8 cellular contexts compared by ENCODE assay signal in genomic region chr10:27319139-27319538, GRCh38.
DNase-seq lines count a peak whose midpoint lies in the region; ATAC-seq and TF ChIP-seq lines count a peak whose summit lies in the region.
"Not testable (repeated sequence)": the region's sequence is repeated elsewhere in the genome, so short reads cannot be mapped to it uniquely, and the experiment has no call there.

No MANE protein-coding gene starts in this region.

- H3K4me2 ChIP-seq in GM23338 (peak overlapping the region; percentile 76), mammary epithelial cell (ENCODE audit: insufficient read depth, low read depth, low read length) (peak overlapping the region; percentile 92)
- H3K4me2 ChIP-seq in parathyroid adenoma (ENCODE audit: low read length), result not testable (repeated sequence)

- not testable (repeated sequence) for TF ChIP-seq CTCF in GM12865 (IDR thresholded peaks at IDR 0.05; ENCODE audit: insufficient read depth, low read depth, low read length, missing control alignments); GM23338 (conservative IDR thresholded peaks at IDR 0.05; ENCODE audit: low read depth in 2 of 2); mammary epithelial cell (conservative IDR thresholded peaks at IDR 0.05 in 1 of 2, IDR thresholded peaks at IDR 0.05 in 1 of 2; ENCODE audit: extremely low read depth in 1 of 2, insufficient read depth in 1 of 2, low read depth in 1 of 2, low read length in 2 of 2); parathyroid adenoma (IDR thresholded peaks at IDR 0.05)

- not testable (repeated sequence) for H3K36me3 Mint-ChIP-seq in GM23338 (ENCODE audit: low read depth); activated CD4-positive, alpha-beta T cell treated with anti-CD3 and anti-CD28 coated beads, Interleukin-2, amount 10 ng/mL, durations not matched to agents 7 days and 5 days (ENCODE audit: low read depth)

- H3F3A ChIP-seq in GM23338 (replicated peaks; ENCODE audit: low read depth), result not testable (repeated sequence)

- H3K27ac ChIP-seq in ACC112 (ENCODE audit: low read depth, low read length) (peak overlapping the region; percentile 48), parathyroid adenoma (peak overlapping the region; percentile 25)
- not testable (repeated sequence) for H3K27ac ChIP-seq in GM23338 (ENCODE audit: low read depth); HUES64 (ENCODE audit: low read depth, low read length); mammary epithelial cell (ENCODE audit: insufficient read depth, low read depth, low read length)

- not testable (repeated sequence) for H3K9me3 ChIP-seq in HUES64 (ENCODE audit: insufficient read depth, low read depth, low read length); mammary epithelial cell (replicated peaks; ENCODE audit: insufficient read depth, low read length); iPS-15b (ENCODE audit: control insufficient read depth, insufficient read depth, low read length); parathyroid adenoma (ENCODE audit: control insufficient read depth, low read length)

- H3K4me3 Mint-ChIP-seq in GM23338, result not testable (repeated sequence)
- H3K4me3 Mint-ChIP-seq in activated CD4-positive, alpha-beta T cell treated with anti-CD3 and anti-CD28 coated beads, Interleukin-2, amount 10 ng/mL, durations not matched to agents 7 days and 5 days, result peak overlapping the region; percentile 50

- POLR2A ChIA-PET in activated CD4-positive, alpha-beta T cell treated with anti-CD3 and anti-CD28 coated beads, Interleukin-2, amount 10 ng/mL, durations not matched to agents 7 days and 5 days (lab: Charles Lee), result not testable (repeated sequence)

- not testable (repeated sequence) for H3K4me1 ChIP-seq in ACC112 (ENCODE audit: control insufficient read depth, insufficient read depth, low read length, unreplicated experiment); GM23338 (ENCODE audit: insufficient read depth); HUES64 (ENCODE audit: insufficient read depth, low read length); iPS-15b (ENCODE audit: control insufficient read depth, insufficient read depth, low read length); parathyroid adenoma
- H3K4me1 ChIP-seq in mammary epithelial cell (ENCODE audit: insufficient read depth, low read length), result peaks cover 13% of the 10 kb centered on the region

- not testable (repeated sequence) for H3K4me1 Mint-ChIP-seq in GM23338
- peaks cover 16% of the 10 kb centered on the region for H3K4me1 Mint-ChIP-seq in activated CD4-positive, alpha-beta T cell treated with anti-CD3 and anti-CD28 coated beads, Interleukin-2, amount 10 ng/mL, durations not matched to agents 7 days and 5 days

- DNase-seq in GM12865 (ENCODE audit: low read depth); GM23338 (ENCODE audit: low spot score); activated CD4-positive, alpha-beta T cell treated with anti-CD3 and anti-CD28 coated beads, Interleukin-2, amount 10 ng/mL, durations not matched to agents 7 days and 5 days; mammary epithelial cell: not testable (repeated sequence)

- not testable (repeated sequence) for H3K27ac Mint-ChIP-seq in GM23338; activated CD4-positive, alpha-beta T cell treated with anti-CD3 and anti-CD28 coated beads, Interleukin-2, amount 10 ng/mL, durations not matched to agents 7 days and 5 days

- intact Hi-C loops in mammary epithelial cell (cut with micrococcal nuclease), result not testable (repeated sequence)

- dilution Hi-C loops in mammary epithelial cell (cut with HindIII; ENCODE audit: low sequenced_read_pairs), result not testable (repeated sequence)

- ATAC-seq in GM23338, result not testable (repeated sequence)

- H4K20me1 ChIP-seq in GM23338 (replicated peaks; ENCODE audit: insufficient read depth); mammary epithelial cell (ENCODE audit: insufficient read depth, low read length): not testable (repeated sequence)

- 0 out of 2 replicates have a peak overlapping the region, but pooled peaks have one; percentile 79 for H3K9ac ChIP-seq in HUES64 (ENCODE audit: low read depth, low read length)
- not testable (repeated sequence) for H3K9ac ChIP-seq in mammary epithelial cell (ENCODE audit: insufficient read depth, low read length); iPS-15b (ENCODE audit: low read depth, low read length); parathyroid adenoma

- CTCF ChIA-PET in activated CD4-positive, alpha-beta T cell treated with anti-CD3 and anti-CD28 coated beads, Interleukin-2, amount 10 ng/mL, durations not matched to agents 7 days and 5 days (lab: Charles Lee), result interaction anchor here (1.0 kb wide), 1 partner anchor 10 kb away, joined by 3 read pairs; no protein-coding TSS in a partner anchor
- CTCF ChIA-PET in mammary epithelial cell (lab: Charles Lee; ENCODE audit: low non-redundant PET), result not testable (repeated sequence)

- not testable (repeated sequence) for H3K9me3 Mint-ChIP-seq in GM23338; activated CD4-positive, alpha-beta T cell treated with anti-CD3 and anti-CD28 coated beads, Interleukin-2, amount 10 ng/mL, durations not matched to agents 7 days and 5 days

- not testable (repeated sequence) for H3K27me3 Mint-ChIP-seq in GM23338 (ENCODE audit: insufficient read depth, low read depth, poor library complexity)
- peaks cover 12% of the 10 kb centered on the region for H3K27me3 Mint-ChIP-seq in activated CD4-positive, alpha-beta T cell treated with anti-CD3 and anti-CD28 coated beads, Interleukin-2, amount 10 ng/mL, durations not matched to agents 7 days and 5 days

- BruUV-seq in mammary epithelial cell (replicated peaks; lab: Mats Ljungman, UMichigan), result not testable (repeated sequence)

- peak overlapping the region; percentile 75 for H3K4me3 ChIP-seq in ACC112 (ENCODE audit: low read depth, low read length)
- H3K4me3 ChIP-seq in GM12865 (ENCODE audit: low read depth, low read length), result peak overlapping the region; percentile 18
- peak overlapping the region; percentile 52 for H3K4me3 ChIP-seq in GM23338
- H3K4me3 ChIP-seq in HUES64 (ENCODE audit: low read length), result peak overlapping the region; percentile 64
- H3K4me3 ChIP-seq in mammary epithelial cell (replicated peaks in 1 of 3; ENCODE audit: insufficient read depth in 1 of 3, low read depth in 2 of 3, low read length in 3 of 3); parathyroid adenoma (ENCODE audit: low read depth, low read length): not testable (repeated sequence)
- peak overlapping the region; percentile 61 for H3K4me3 ChIP-seq in iPS-15b (ENCODE audit: low read depth, low read length)

- H3K9me2 ChIP-seq in GM23338 (ENCODE audit: insufficient read depth), result not testable (repeated sequence)

- in situ Hi-C loops in mammary epithelial cell (cut with MboI; ENCODE audit: low sequenced_read_pairs in 2 of 2), result not testable (repeated sequence)

- peak overlapping the region; percentile 86 for H2AFZ ChIP-seq in ACC112 (ENCODE audit: low read length, unreplicated experiment)
- H2AFZ ChIP-seq in GM23338, result peak overlapping the region; percentile 99
- peak overlapping the region; percentile 93 for H2AFZ ChIP-seq in mammary epithelial cell (ENCODE audit: low read depth, low read length)
- not testable (repeated sequence) for H2AFZ ChIP-seq in parathyroid adenoma

- not testable (repeated sequence) for H3K27me3 ChIP-seq in ACC112 (ENCODE audit: insufficient read depth, low read length); mammary epithelial cell (ENCODE audit: insufficient read depth, low read length); iPS-15b (ENCODE audit: control insufficient read depth, insufficient read depth, low read length); parathyroid adenoma (ENCODE audit: control insufficient read depth, insufficient read depth, low read length)
- H3K27me3 ChIP-seq in GM23338 (ENCODE audit: insufficient read depth), result peaks cover 12% of the 10 kb centered on the region
- peaks cover 23% of the 10 kb centered on the region for H3K27me3 ChIP-seq in HUES64 (ENCODE audit: insufficient read depth, low read length)

- not testable (repeated sequence) for H3K79me2 ChIP-seq in ACC112 (ENCODE audit: control insufficient read depth, insufficient read depth, low read length, unreplicated experiment); GM23338 (replicated peaks; ENCODE audit: insufficient read depth); mammary epithelial cell (ENCODE audit: insufficient read depth, low read length); parathyroid adenoma

- H3K36me3 ChIP-seq in ACC112 (ENCODE audit: insufficient read depth, low read length); GM23338 (ENCODE audit: insufficient read depth); HUES64 (ENCODE audit: insufficient read depth, low read length); mammary epithelial cell (ENCODE audit: insufficient read depth, low read length); iPS-15b (ENCODE audit: control insufficient read depth, insufficient read depth, low read length); parathyroid adenoma (ENCODE audit: control insufficient read depth, insufficient read depth, low read length): not testable (repeated sequence)

- 90% methylated on average over 5 of the region's 5 CpGs for WGBS in HUES64
- WGBS in mammary epithelial cell (ENCODE audit: low coverage, missing lambda C conversion rate), result 100% methylated on average over 5 of the region's 5 CpGs
